Comparison of ENCODE assay signal across 8 cellular contexts in genomic region chr10:114498413-114499111, GRCh38.
DNase-seq lines count a peak whose midpoint lies in the region; ATAC-seq and TF ChIP-seq lines count a peak whose summit lies in the region.

No MANE protein-coding gene starts in this region.

- H3K79me2 ChIP-seq in MM.1S (ENCODE audit: low read length) = no peaks in the 10 kb centered on the region

- H3K4me1 ChIP-seq in mucosa of rectum (ENCODE audit: control insufficient read depth in 2 of 2, insufficient read depth in 2 of 2, low read length in 2 of 2) = peaks cover 16 to 24% of the 10 kb centered on the region in 2 donors
- peaks cover 3% of the 10 kb centered on the region; the same call in 1 of the 2 replicates for H3K4me1 ChIP-seq in MM.1S (ENCODE audit: low read length)

- TF ChIP-seq CTCF in MM.1S (IDR thresholded peaks at IDR 0.05; ENCODE audit: low read length) = no peak

- DNase-seq in MM.1S (no peak), NCI-H1930 (lab: John Stamatoyannopoulos, UW) (no peak), SHP77 (lab: John Stamatoyannopoulos, UW) (no peak)
- DNase-seq in activated effector memory CD4-positive, alpha-beta T cell treated with anti-CD3 and anti-CD28 coated beads, Interleukin-2, amount 50 U/mL, for 16 hours = no peak

- no peaks in the 10 kb centered on the region for H4K20me1 ChIP-seq in MM.1S (ENCODE audit: insufficient read depth, low read length)

- H3K27ac ChIP-seq in mucosa of rectum (ENCODE audit: low read depth in 2 of 2, low read length in 2 of 2) = peak overlapping the region; percentile 88 to 97
- H3K27ac ChIP-seq in MM.1S (ENCODE audit: low read length) = no peak overlapping the region

- H3K9ac ChIP-seq in mucosa of rectum (ENCODE audit: low read depth in 1 of 2, low read length in 2 of 2) (peak overlapping the region; percentile 0 to 63), MM.1S (ENCODE audit: low read length) (no peak overlapping the region)

- H2AFZ ChIP-seq in MM.1S (ENCODE audit: low read length) = no peak overlapping the region

- H3K9me2 ChIP-seq in MM.1S (replicated peaks; ENCODE audit: insufficient read depth, low read length) = no peaks in the 10 kb centered on the region

- H3K36me3 ChIP-seq in mucosa of rectum (ENCODE audit: control insufficient read depth in 2 of 2, insufficient read depth in 2 of 2, low read length in 2 of 2) = peaks cover 5 to 8% of the 10 kb centered on the region in 2 donors
- no peaks in the 10 kb centered on the region for H3K36me3 ChIP-seq in MM.1S (replicated peaks; ENCODE audit: insufficient read depth, low read length)

- peak; percentile 55 for ATAC-seq in GM18511 (IDR thresholded peaks at IDR 0.05; ENCODE audit: unreplicated experiment)
- ATAC-seq in GM21576 (IDR thresholded peaks at IDR 0.05; ENCODE audit: unreplicated experiment) = peak; percentile 53
- peak; percentile 36 for ATAC-seq in HG03575 (IDR thresholded peaks at IDR 0.05; ENCODE audit: extremely low read depth, insufficient number of reproducible peaks, low FRiP score, unreplicated experiment)

- no peak overlapping the region for H3K4me2 ChIP-seq in MM.1S (ENCODE audit: low read depth, low read length)

- H3K27me3 ChIP-seq in mucosa of rectum (ENCODE audit: control insufficient read depth in 2 of 2, insufficient read depth in 2 of 2, low read length in 2 of 2) = no peaks in the 10 kb centered on the region
- no peaks in the 10 kb centered on the region for H3K27me3 ChIP-seq in MM.1S (replicated peaks; ENCODE audit: insufficient read depth, low read length)

- H3K9me3 ChIP-seq in mucosa of rectum (ENCODE audit: control insufficient read depth in 2 of 2, low read length in 2 of 2) (no peaks in the 10 kb centered on the region), MM.1S (replicated peaks; ENCODE audit: insufficient read depth, low read length) (no peaks in the 10 kb centered on the region)

- H3K4me3 ChIP-seq in mucosa of rectum (ENCODE audit: low read length in 2 of 2) (no peak overlapping the region), MM.1S (ENCODE audit: low read length) (no peak overlapping the region)

- H3F3A ChIP-seq in MM.1S (ENCODE audit: insufficient read depth, low read length) = no peaks in the 10 kb centered on the region
